In genomic region chr14:94174622-94175402, GRCh38 we compare ENCODE assay signal across 8 cellular contexts. TPM values are rescaled to one million over a fixed set of nuclear protein-coding genes. Genes with fewer than 3 reads are reported as not detected.
A peak's percentile ranks its signal among the peaks of the same experiment; 100 is the strongest.
DNase-seq lines count a peak whose midpoint lies in the region; ATAC-seq and TF ChIP-seq lines count a peak whose summit lies in the region.

No MANE protein-coding gene starts in this region.

- H3K9me3 Mint-ChIP-seq in activated T-cell treated with anti-CD3 and anti-CD28 coated beads, Interleukin-2, amount 50 U/mL, for 4 hours: no peaks in the 10 kb centered on the region

- no peaks in the 10 kb centered on the region for H3K9me3 ChIP-seq in HEK293 (ENCODE audit: control insufficient read depth, insufficient read depth, low read depth, low read length)

- DNase-seq in activated T-cell treated with anti-CD3 and anti-CD28 coated beads, Interleukin-2, amount 50 U/mL, for 4 hours: no peak
- DNase-seq in Right ventricle myocardium superior (peak; percentile 44), retinal pigment epithelial cell (ENCODE audit: low read depth) (no peak), HCEC 1CT (no peak), putamen (ENCODE audit: low spot score) (no peak)

- H3K27me3 ChIP-seq in ACC112 (ENCODE audit: insufficient read depth, low read length): peaks cover 18% of the 10 kb centered on the region; the same call in 1 of the 2 replicates

- peak overlapping the region; percentile 75 for H3K4me3 Mint-ChIP-seq in activated T-cell treated with anti-CD3 and anti-CD28 coated beads, Interleukin-2, amount 50 U/mL, for 4 hours

- POLR2A ChIA-PET in HEK293 (lab: Yijun Ruan, JAX): interaction anchor here (1.0 to 2.1 kb wide), 2 partner anchors 94 to 235 kb away, joined by 3 to 6 read pairs; partner anchors contain the start of genes DDX24 and IFI27L1

- H3K4me1 ChIP-seq in ACC112 (ENCODE audit: control insufficient read depth, insufficient read depth, low read length, unreplicated experiment) (no peaks in the 10 kb centered on the region), HEK293 (ENCODE audit: control insufficient read depth, insufficient read depth, low read length) (no peaks in the 10 kb centered on the region)

- no peak overlapping the region for H3K27ac ChIP-seq in ACC112 (ENCODE audit: low read depth, low read length)
- peak overlapping the region; percentile 46; the same call in 1 of the 2 replicates for H3K27ac ChIP-seq in HEK293 (ENCODE audit: extremely low read depth, low read depth, low read length)

- TF ChIP-seq CTCF in HEK293 (tag by site-specific recombination; IDR thresholded peaks at IDR 0.05): no peak
- no peak for TF ChIP-seq CTCF in retinal pigment epithelial cell (conservative IDR thresholded peaks at IDR 0.05; ENCODE audit: low read depth, low read length)

- H3K4me3 ChIP-seq in ACC112 (ENCODE audit: low read depth, low read length) (peak overlapping the region; percentile 84), HEK293 (ENCODE audit: low read depth, low read length) (peak overlapping the region; percentile 62), retinal pigment epithelial cell (ENCODE audit: low read length) (peak overlapping the region; percentile 39)

- peaks cover 26% of the 10 kb centered on the region for H3K4me1 Mint-ChIP-seq in activated T-cell treated with anti-CD3 and anti-CD28 coated beads, Interleukin-2, amount 50 U/mL, for 4 hours (ENCODE audit: low read depth)

- H3K79me2 ChIP-seq in ACC112 (ENCODE audit: control insufficient read depth, insufficient read depth, low read length, unreplicated experiment): no peaks in the 10 kb centered on the region

- CTCF ChIA-PET in HEK293 (lab: Yijun Ruan, JAX): interaction anchor here (0.7 to 1.5 kb wide), 5 partner anchors 32 to 374 kb away, joined by 3 to 6 read pairs (median 5); no protein-coding TSS in a partner anchor

- peak overlapping the region; percentile 83 for H2AFZ ChIP-seq in ACC112 (ENCODE audit: low read length, unreplicated experiment)

- H3K36me3 ChIP-seq in ACC112 (ENCODE audit: insufficient read depth, low read length): no peaks in the 10 kb centered on the region
- H3K36me3 ChIP-seq in HEK293 (ENCODE audit: control insufficient read depth in 2 of 2, insufficient read depth in 1 of 2, low read length in 2 of 2): no peaks in the 10 kb centered on the region

- ATAC-seq in activated T-cell treated with anti-CD3 and anti-CD28 coated beads, Interleukin-2, amount 50 U/mL, for 4 hours: no peak
- no peak for ATAC-seq in Right ventricle myocardium superior (ENCODE audit: poor library complexity)
- ATAC-seq in GM21526 (IDR thresholded peaks at IDR 0.05; ENCODE audit: low FRiP score, unreplicated experiment): no peak

- intact Hi-C loops in Right ventricle myocardium superior (cut with DNase I): loop anchor here (5.0 kb wide), 1 partner anchor 133 kb away; no protein-coding TSS in a partner anchor

- peaks cover 13% of the 10 kb centered on the region for H3K27me3 Mint-ChIP-seq in activated T-cell treated with anti-CD3 and anti-CD28 coated beads, Interleukin-2, amount 50 U/mL, for 4 hours (ENCODE audit: low read depth)

- no peaks in the 10 kb centered on the region for H3K36me3 Mint-ChIP-seq in activated T-cell treated with anti-CD3 and anti-CD28 coated beads, Interleukin-2, amount 50 U/mL, for 4 hours (ENCODE audit: insufficient read depth)

TF ChIP-seq in HEK293, 187 proteins besides CTCF, POLR2A, EP300 and RAD21 (continues in another document):
- TF ChIP-seq GLI4 (tag by site-specific recombination; IDR thresholded peaks at IDR 0.05) (no peak), GLIS2 (tag by site-specific recombination; IDR thresholded peaks at IDR 0.05) (peak; percentile 89), ZNF366 (tag by site-specific recombination; conservative IDR thresholded peaks at IDR 0.05) (peak; percentile 54; the same call in 1 of the 2 replicates), ZNF514 (tag by site-specific recombination; IDR thresholded peaks at IDR 0.05) (no peak), ZNF600 (tag by site-specific recombination; IDR thresholded peaks at IDR 0.05) (no peak), ZNF530 (tag by site-specific recombination; IDR thresholded peaks at IDR 0.05; ENCODE audit: low read depth) (no peak), ZBTB48 (tag by site-specific recombination; IDR thresholded peaks at IDR 0.05) (0 out of 2 replicates have a peak, but pooled peaks have one; percentile 38), ZBTB10 (tag by site-specific recombination; IDR thresholded peaks at IDR 0.05) (0 out of 2 replicates have a peak, but pooled peaks have one; percentile 15), PRDM6 (tag by site-specific recombination; IDR thresholded peaks at IDR 0.05) (no peak), ZNF639 (tag by site-specific recombination; IDR thresholded peaks at IDR 0.05) (no peak), ZNF155 (tag by site-specific recombination; IDR thresholded peaks at IDR 0.05) (no peak), ZNF175 (tag by site-specific recombination; IDR thresholded peaks at IDR 0.05) (no peak), ZNF830 (tag by site-specific recombination; IDR thresholded peaks at IDR 0.05; ENCODE audit: low read depth) (no peak), SALL2 (tag by site-specific recombination; IDR thresholded peaks at IDR 0.05; ENCODE audit: borderline replicate concordance) (no peak), SCRT2 (tag by site-specific recombination; IDR thresholded peaks at IDR 0.05) (no peak), GLIS1 (tag by site-specific recombination; IDR thresholded peaks at IDR 0.05) (peak; percentile 36; the same call in 1 of the 2 replicates)
- TF ChIP-seq, protein P1, sequence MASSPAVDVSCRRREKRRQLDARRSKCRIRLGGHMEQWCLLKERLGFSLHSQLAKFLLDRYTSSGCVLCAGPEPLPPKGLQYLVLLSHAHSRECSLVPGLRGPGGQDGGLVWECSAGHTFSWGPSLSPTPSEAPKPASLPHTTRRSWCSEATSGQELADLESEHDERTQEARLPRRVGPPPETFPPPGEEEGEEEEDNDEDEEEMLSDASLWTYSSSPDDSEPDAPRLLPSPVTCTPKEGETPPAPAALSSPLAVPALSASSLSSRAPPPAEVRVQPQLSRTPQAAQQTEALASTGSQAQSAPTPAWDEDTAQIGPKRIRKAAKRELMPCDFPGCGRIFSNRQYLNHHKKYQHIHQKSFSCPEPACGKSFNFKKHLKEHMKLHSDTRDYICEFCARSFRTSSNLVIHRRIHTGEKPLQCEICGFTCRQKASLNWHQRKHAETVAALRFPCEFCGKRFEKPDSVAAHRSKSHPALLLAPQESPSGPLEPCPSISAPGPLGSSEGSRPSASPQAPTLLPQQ (tag by site-specific recombination; IDR thresholded peaks at IDR 0.05): no peak; the same call in 1 of the 2 replicates

RNA-seq across cellular contexts. Expression of gene PPP4R4, which starts 0.7 kb away (rescaled TPM):
- 1 to 10 TPM; 2.0 to 4.2 (median 2.8) TPM for total RNA-seq in activated T-cell treated with anti-CD3 and anti-CD28 coated beads, Interleukin-2, amount 50 U/mL, for 4 hours
- total RNA-seq in Right ventricle myocardium superior: not detected

RNA-seq across cellular contexts. Expression of gene IFI27L2, which starts 45.4 kb away (rescaled TPM):
- total RNA-seq in activated T-cell treated with anti-CD3 and anti-CD28 coated beads, Interleukin-2, amount 50 U/mL, for 4 hours: 10 to 100 TPM; 19.3 to 26.4 (median 23.6) TPM
- 50.1 TPM for total RNA-seq in Right ventricle myocardium superior
